In genomic region chr2:177178797-177179196, GRCh38 we compare ENCODE assay signal across 2 cellular contexts.
A peak's percentile ranks its signal among the peaks of the same experiment; 100 is the strongest.
TF ChIP-seq lines count a peak whose summit lies in the region.

No MANE protein-coding gene starts in this region.

TF ChIP-seq in GM23338, 12 proteins besides CTCF, POLR2A, EP300 and RAD21:
- TF ChIP-seq EZH2 (IDR thresholded peaks at IDR 0.05; ENCODE audit: low read depth, unreplicated experiment) = no peak
- TF ChIP-seq ETS1 (IDR thresholded peaks at IDR 0.05) = no peak
- TF ChIP-seq ZNF462 (CRISPR knock-in tag; IDR thresholded peaks at IDR 0.05) = no peak
- no peak for TF ChIP-seq EZH2phosphoT487 (IDR thresholded peaks at IDR 0.05; ENCODE audit: unreplicated experiment)
- no peak for TF ChIP-seq NANOG (IDR thresholded peaks at IDR 0.05; ENCODE audit: borderline replicate concordance)
- no peak for TF ChIP-seq CREB1 (CRISPR knock-in tag; IDR thresholded peaks at IDR 0.05; ENCODE audit: low read depth)
- no peak for TF ChIP-seq JUNB (IDR thresholded peaks at IDR 0.05; ENCODE audit: unreplicated experiment)
- no peak for TF ChIP-seq REST (IDR thresholded peaks at IDR 0.05; ENCODE audit: unreplicated experiment)
- no peak for TF ChIP-seq POLR2AphosphoS5 (IDR thresholded peaks at IDR 0.05; ENCODE audit: low read depth)
- no peak for TF ChIP-seq ZNF331 (CRISPR knock-in tag; IDR thresholded peaks at IDR 0.05; ENCODE audit: low read depth)
- no peak for TF ChIP-seq STAT1 (IDR thresholded peaks at IDR 0.05; ENCODE audit: unreplicated experiment)
- TF ChIP-seq ZNF114 (CRISPR knock-in tag; IDR thresholded peaks at IDR 0.05) = no peak

TF ChIP-seq in H1, 55 proteins besides CTCF, POLR2A, EP300 and RAD21:
- TF ChIP-seq ASH2L (IDR thresholded peaks at IDR 0.05; ENCODE audit: low read length) = no peak
- TF ChIP-seq YY1 (IDR thresholded peaks at IDR 0.05; ENCODE audit: low read depth, low read length) = 0 out of 2 replicates have a peak, but pooled peaks have one; percentile 14
